Comparison of ENCODE assay signal across 1 cellular context in the genomic region with DNA sequence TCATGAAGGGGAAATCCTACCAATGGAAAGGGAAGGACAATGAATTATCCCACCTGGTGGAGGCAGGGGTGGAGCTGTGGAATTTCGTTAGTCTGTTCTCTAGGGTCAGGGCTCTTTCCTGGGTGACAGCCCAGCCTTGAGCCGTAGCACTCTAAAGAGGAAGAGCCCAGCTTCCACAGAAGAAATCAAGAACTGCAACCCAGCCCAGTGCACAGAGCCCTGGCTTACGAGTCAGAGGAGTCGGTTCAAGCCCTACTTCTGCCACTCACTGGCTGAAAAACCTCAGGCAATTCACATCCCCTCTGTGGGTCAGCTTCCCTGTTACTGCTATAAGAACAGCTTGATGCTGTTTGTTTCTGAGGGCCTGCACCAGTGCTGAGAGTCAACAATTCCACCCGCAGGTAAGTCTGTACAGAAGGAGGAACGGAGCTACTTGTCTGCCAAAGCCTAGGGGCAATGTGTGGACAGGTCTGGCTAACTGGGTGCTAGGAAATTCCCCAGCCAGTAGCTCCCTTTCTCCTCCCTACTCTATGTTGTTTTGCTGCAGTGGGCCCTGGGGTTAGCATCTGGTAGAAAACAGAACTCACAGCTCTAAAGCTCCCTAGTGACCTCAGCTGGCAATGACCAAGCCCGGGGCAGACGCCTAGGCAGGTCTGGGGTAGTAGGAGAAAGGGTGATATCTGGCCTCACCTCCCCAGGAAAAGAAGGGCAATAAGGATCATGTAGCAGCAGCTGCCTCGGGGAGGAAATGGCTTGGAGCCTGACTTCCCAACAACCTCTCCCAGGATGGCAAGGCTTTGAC.
TF ChIP-seq lines count a peak whose summit lies in the region.

No MANE protein-coding gene starts in this region.

TF ChIP-seq in K562, 482 proteins besides CTCF, POLR2A, EP300 and RAD21:
- TF ChIP-seq, protein P1, sequence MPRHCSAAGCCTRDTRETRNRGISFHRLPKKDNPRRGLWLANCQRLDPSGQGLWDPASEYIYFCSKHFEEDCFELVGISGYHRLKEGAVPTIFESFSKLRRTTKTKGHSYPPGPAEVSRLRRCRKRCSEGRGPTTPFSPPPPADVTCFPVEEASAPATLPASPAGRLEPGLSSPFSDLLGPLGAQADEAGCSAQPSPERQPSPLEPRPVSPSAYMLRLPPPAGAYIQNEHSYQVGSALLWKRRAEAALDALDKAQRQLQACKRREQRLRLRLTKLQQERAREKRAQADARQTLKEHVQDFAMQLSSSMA (CRISPR knock-in tag; IDR thresholded peaks at IDR 0.05), result no peak
- TF ChIP-seq, protein P2, sequence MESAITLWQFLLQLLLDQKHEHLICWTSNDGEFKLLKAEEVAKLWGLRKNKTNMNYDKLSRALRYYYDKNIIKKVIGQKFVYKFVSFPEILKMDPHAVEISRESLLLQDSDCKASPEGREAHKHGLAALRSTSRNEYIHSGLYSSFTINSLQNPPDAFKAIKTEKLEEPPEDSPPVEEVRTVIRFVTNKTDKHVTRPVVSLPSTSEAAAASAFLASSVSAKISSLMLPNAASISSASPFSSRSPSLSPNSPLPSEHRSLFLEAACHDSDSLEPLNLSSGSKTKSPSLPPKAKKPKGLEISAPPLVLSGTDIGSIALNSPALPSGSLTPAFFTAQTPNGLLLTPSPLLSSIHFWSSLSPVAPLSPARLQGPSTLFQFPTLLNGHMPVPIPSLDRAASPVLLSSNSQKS (CRISPR knock-in tag; IDR thresholded peaks at IDR 0.05), result no peak
- TF ChIP-seq SPI1 (IDR thresholded peaks at IDR 0.05; ENCODE audit: borderline replicate concordance, low read depth, low read length), result peak; percentile 38; the same call in 1 of the 2 replicates
TF ChIP-seq in K562: peak in this region for 1.
